In the genomic region with DNA sequence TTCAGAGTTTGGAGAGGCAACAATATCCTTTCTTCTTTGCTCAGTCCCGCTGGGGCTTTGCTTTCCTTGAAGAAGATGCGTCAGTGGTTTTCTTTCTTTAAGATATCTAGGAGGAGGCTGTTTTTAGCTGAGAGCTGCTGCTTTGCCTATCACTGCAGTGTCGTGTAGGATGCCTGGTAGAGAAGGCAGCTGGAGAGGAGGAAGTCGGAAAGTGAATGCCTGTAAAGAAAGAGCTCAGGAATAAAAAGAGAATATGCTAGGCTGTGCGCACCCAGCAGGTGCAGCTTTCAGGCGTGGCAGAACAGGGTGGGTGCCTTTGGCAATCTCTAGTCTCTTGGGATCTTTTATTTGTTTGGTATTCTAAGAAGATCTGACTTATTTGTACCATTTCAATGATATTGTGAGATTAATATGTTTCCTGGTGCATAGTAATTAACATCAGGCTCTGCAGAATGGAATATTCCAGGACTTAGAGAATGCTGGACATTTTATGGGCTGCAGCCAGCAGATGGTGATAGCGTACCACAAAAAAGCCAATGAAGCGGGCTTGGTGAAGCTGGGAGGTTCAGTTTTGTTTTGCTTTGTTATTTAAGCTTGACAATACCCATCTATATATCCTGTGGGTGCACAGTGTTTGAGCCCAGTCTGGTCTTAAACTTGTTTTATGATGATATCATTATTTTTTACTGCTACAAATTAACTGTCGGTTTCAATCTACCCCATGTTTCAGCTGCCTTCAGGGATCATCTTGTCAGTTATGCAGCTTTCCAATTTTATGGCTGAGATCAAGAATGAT, we compare ENCODE assay signal across 8 cellular contexts. TPM values are rescaled to one million over a fixed set of nuclear protein-coding genes. Genes with fewer than 3 reads are reported as not detected.
DNase-seq lines count a peak whose midpoint lies in the region; ATAC-seq, FAIRE-seq and TF ChIP-seq lines count a peak whose summit lies in the region.

No MANE protein-coding gene starts in this region.

- peak; percentile 76 for FAIRE-seq in HepG2 (lab: Jason Lieb, UNC)

- H3K4me2 ChIP-seq in HepG2 (ENCODE audit: low read depth, low read length), result peak overlapping the region; percentile 34; the same call in 1 of the 2 replicates

- DNase-seq in GM12864 (ENCODE audit: low read depth), result no peak
- DNase-seq in NCI-H1048 (lab: John Stamatoyannopoulos, UW), result peak; percentile 33
- DNase-seq in T-helper 9 cell, result peak; percentile 9
- no peak for DNase-seq in coronary artery (ENCODE audit: low spot score)
- peak; percentile 68 for DNase-seq in HepG2 (ENCODE audit: low spot score)
- DNase-seq in stimulated activated CD8-positive, alpha-beta memory T cell treated with anti-CD3 and anti-CD28 coated beads, Interleukin-4, amount 100 ng/mL, for 24 hours (ENCODE audit: low read depth), result peak; percentile 11

- no peak overlapping the region for H3K4me3 ChIP-seq in GM12864 (ENCODE audit: low read depth, low read length)
- H3K4me3 ChIP-seq in coronary artery, result peak overlapping the region; percentile 26
- no peak overlapping the region for H3K4me3 ChIP-seq in HepG2 (replicated peaks in 1 of 3; ENCODE audit: insufficient read depth in 1 of 3, low read depth in 2 of 3, low read length in 3 of 3)

- intact Hi-C loops in HepG2 (cut with micrococcal nuclease; ENCODE audit: unreplicated experiment), result loop anchor here (1.0 to 5.0 kb wide), 7 partner anchors 55 to 930 kb away; no protein-coding TSS in a partner anchor

- no peak overlapping the region for H2AFZ ChIP-seq in HepG2 (ENCODE audit: low read length)

- 0 out of 2 replicates have a peak, but pooled peaks cover 11% of the 10 kb centered on the region for H3K4me1 ChIP-seq in HepG2 (ENCODE audit: insufficient read depth, low read length)

- H3K9ac ChIP-seq in HepG2 (ENCODE audit: insufficient read depth, low read depth, low read length), result no peak overlapping the region

- POLR2A ChIA-PET in HepG2 (lab: Yijun Ruan, JAX), result interaction anchor here (1.8 kb wide), 1 partner anchor 350 kb away, joined by 9 read pairs; no protein-coding TSS in a partner anchor

- no peaks in the 10 kb centered on the region for H3K27me3 ChIP-seq in HepG2 (ENCODE audit: control insufficient read depth in 1 of 2, insufficient read depth in 2 of 2, low read length in 2 of 2)

- H3K79me2 ChIP-seq in HepG2 (ENCODE audit: insufficient read depth, low read length), result no peaks in the 10 kb centered on the region

- TF ChIP-seq CTCF in 22Rv1 (IDR thresholded peaks at IDR 0.05), result peak; percentile 83
- TF ChIP-seq CTCF in GM12864 (IDR thresholded peaks at IDR 0.05; ENCODE audit: low read depth, low read length, missing control alignments), result peak; percentile 66
- peak; percentile 57 for TF ChIP-seq CTCF in coronary artery (IDR thresholded peaks at IDR 0.05)
- TF ChIP-seq CTCF in HepG2 (CRISPR knock-in tag; IDR thresholded peaks at IDR 0.05), result peak; percentile 91

- TF ChIP-seq POLR2A in HepG2 (IDR thresholded peaks at IDR 0.05; ENCODE audit: insufficient read depth in 1 of 2, low read depth in 2 of 2, low read length in 2 of 2), result no peak

- H3K27ac ChIP-seq in 22Rv1, result no peak overlapping the region
- no peak overlapping the region for H3K27ac ChIP-seq in coronary artery
- no peak overlapping the region for H3K27ac ChIP-seq in HepG2 (ENCODE audit: extremely low read length, insufficient read depth, low read length)

- CTCF ChIA-PET in HepG2 (lab: Yijun Ruan, JAX; ENCODE audit: low intra/inter-chr PET ratio, low total read pairs), result interaction anchor here (1.4 to 6.8 kb wide), 5 partner anchors 54 to 474 kb away, joined by 3 to 142 read pairs (median 9); no protein-coding TSS in a partner anchor

- in situ Hi-C loops in HepG2 (cut with HindIII; ENCODE audit: extremely low pct_ligation_motif_present, low pct_unique_long_range_greater_than_20kb), result loop anchor here (5.0 kb wide), 1 partner anchor 350 kb away; no protein-coding TSS in a partner anchor

- no peaks in the 10 kb centered on the region for H3K9me3 ChIP-seq in HepG2 (ENCODE audit: low read length)

- TF ChIP-seq RAD21 in HepG2 (CRISPR knock-in tag; IDR thresholded peaks at IDR 0.05), result peak; percentile 95

- no peak for TF ChIP-seq EP300 in HepG2 (IDR thresholded peaks at IDR 0.05; ENCODE audit: low read depth in 2 of 2, low read length in 2 of 2)
- no peak for TF ChIP-seq EP300 in HepG2 (CRISPR knock-in tag; IDR thresholded peaks at IDR 0.05; ENCODE audit: borderline replicate concordance)

- no peaks in the 10 kb centered on the region for H4K20me1 ChIP-seq in HepG2 (ENCODE audit: insufficient read depth, low read length)

- WGBS in HepG2 (ENCODE audit: low lambda C conversion rate), result 26% methylated on average over 9 of the region's 9 CpGs

- peak; percentile 86 for ATAC-seq in HG02610 (IDR thresholded peaks at IDR 0.05; ENCODE audit: unreplicated experiment)
- peak; percentile 94 for ATAC-seq in HepG2

- no TSS peak for BruUV-seq in HepG2 (replicated peaks; lab: Mats Ljungman, UMichigan)

- H3K36me3 ChIP-seq in HepG2 (replicated peaks in 1 of 2; ENCODE audit: control insufficient read depth in 1 of 2, insufficient read depth in 2 of 2, low read length in 2 of 2), result no peaks in the 10 kb centered on the region

TF ChIP-seq in HepG2, 621 proteins besides CTCF, POLR2A, EP300 and RAD21 (continues in another document):
- TF ChIP-seq ZFX (CRISPR knock-in tag; IDR thresholded peaks at IDR 0.05; ENCODE audit: low read depth), result no peak
- TF ChIP-seq, protein P1, sequence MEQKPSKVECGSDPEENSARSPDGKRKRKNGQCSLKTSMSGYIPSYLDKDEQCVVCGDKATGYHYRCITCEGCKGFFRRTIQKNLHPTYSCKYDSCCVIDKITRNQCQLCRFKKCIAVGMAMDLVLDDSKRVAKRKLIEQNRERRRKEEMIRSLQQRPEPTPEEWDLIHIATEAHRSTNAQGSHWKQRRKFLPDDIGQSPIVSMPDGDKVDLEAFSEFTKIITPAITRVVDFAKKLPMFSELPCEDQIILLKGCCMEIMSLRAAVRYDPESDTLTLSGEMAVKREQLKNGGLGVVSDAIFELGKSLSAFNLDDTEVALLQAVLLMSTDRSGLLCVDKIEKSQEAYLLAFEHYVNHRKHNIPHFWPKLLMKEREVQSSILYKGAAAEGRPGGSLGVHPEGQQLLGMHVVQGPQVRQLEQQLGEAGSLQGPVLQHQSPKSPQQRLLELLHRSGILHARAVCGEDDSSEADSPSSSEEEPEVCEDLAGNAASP (CRISPR knock-in tag; IDR thresholded peaks at IDR 0.05; ENCODE audit: borderline replicate concordance), result no peak
- no peak for TF ChIP-seq ZNF660 (CRISPR knock-in tag; IDR thresholded peaks at IDR 0.05; ENCODE audit: borderline replicate concordance, low read depth)
- TF ChIP-seq NFYC (CRISPR knock-in tag; IDR thresholded peaks at IDR 0.05), result no peak
- TF ChIP-seq GFI1 (CRISPR knock-in tag; IDR thresholded peaks at IDR 0.05; ENCODE audit: borderline replicate concordance), result no peak
- no peak for TF ChIP-seq ZNF556 (CRISPR knock-in tag; IDR thresholded peaks at IDR 0.05; ENCODE audit: borderline replicate concordance)
- TF ChIP-seq ZNF530 (CRISPR knock-in tag; IDR thresholded peaks at IDR 0.05; ENCODE audit: low read depth), result no peak
- TF ChIP-seq, protein P2, sequence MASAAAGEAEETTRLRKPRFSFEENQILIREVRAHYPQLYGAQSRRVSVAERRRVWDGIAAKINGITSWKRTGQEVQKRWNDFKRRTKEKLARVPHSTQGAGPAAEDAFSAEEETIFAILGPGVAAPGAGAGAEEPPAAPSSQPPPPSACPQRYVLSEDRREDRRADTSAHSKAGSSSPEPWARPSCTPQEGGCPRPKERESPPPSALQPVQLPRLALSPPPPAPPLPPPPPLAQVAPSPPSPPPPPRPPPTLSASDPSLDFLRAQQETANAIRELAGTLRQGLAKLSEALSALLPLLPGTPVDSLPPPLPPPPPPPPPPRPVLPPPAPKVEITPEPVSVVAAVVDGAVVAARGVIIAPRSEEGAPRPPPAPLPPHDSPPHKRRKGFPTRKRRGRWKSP (CRISPR knock-in tag; IDR thresholded peaks at IDR 0.05), result no peak
- no peak for TF ChIP-seq FOXO1 (CRISPR knock-in tag; IDR thresholded peaks at IDR 0.05)
- TF ChIP-seq, protein P3, sequence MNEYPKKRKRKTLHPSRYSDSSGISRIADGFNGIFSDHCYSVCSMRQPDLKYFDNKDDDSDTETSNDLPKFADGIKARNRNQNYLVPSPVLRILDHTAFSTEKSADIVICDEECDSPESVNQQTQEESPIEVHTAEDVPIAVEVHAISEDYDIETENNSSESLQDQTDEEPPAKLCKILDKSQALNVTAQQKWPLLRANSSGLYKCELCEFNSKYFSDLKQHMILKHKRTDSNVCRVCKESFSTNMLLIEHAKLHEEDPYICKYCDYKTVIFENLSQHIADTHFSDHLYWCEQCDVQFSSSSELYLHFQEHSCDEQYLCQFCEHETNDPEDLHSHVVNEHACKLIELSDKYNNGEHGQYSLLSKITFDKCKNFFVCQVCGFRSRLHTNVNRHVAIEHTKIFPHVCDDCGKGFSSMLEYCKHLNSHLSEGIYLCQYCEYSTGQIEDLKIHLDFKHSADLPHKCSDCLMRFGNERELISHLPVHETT (CRISPR knock-in tag; conservative IDR thresholded peaks at IDR 0.05), result no peak
- TF ChIP-seq CAMTA2 (CRISPR knock-in tag; IDR thresholded peaks at IDR 0.05; ENCODE audit: borderline replicate concordance), result no peak

RNA-seq across cellular contexts. Expression of a gene that starts 34.9 kb away (rescaled TPM):
- total RNA-seq in HepG2 (2016; rRNA removed; fragmentation: Illumina TruSeq; extraction: Trizol), result 7.6 and 11.2 TPM in 2 replicates
- total RNA-seq in HepG2 (2016; cell fraction: cytosol; rRNA removed; fragmentation: Illumina TruSeq; extraction: Trizol; ENCODE audit: low read depth), result 0.97 and 1.1 TPM in 2 replicates
- 8.2 and 10.1 TPM in 2 replicates for total RNA-seq in HepG2 (2016; cell fraction: insoluble cytoplasmic fraction; rRNA removed; fragmentation: Illumina TruSeq; extraction: Trizol)
- 3.2 and 3.5 TPM in 2 replicates for total RNA-seq in HepG2 (2016; cell fraction: membrane; rRNA removed; fragmentation: Illumina TruSeq; extraction: Trizol)
- 5.9 and 6.7 TPM in 2 replicates for total RNA-seq in HepG2 (2016; cell fraction: nucleus; rRNA removed; fragmentation: Illumina TruSeq; extraction: Trizol)
- 28.1 and 38.8 TPM in 2 replicates for polyA plus RNA-seq in HepG2 (2011; rRNA removed)
- 23.7 and 37.4 TPM in 2 replicates for polyA plus RNA-seq in HepG2 (2011; cell fraction: cytosol; rRNA removed)
- 11.3 and 13.2 TPM in 2 replicates for polyA plus RNA-seq in HepG2 (2011; cell fraction: nucleus; rRNA removed)
- 8.9 and 16.7 TPM in 2 replicates for polyA plus RNA-seq in HepG2 (2012)
- 0.40 and 0.45 TPM in 2 replicates for polyA plus RNA-seq in HepG2 (2016; cell fraction: cytosol; fragmentation: Illumina TruSeq; extraction: Trizol; ENCODE audit: low read depth)
- polyA plus RNA-seq in HepG2 (2016; cell fraction: insoluble cytoplasmic fraction; fragmentation: Illumina TruSeq; extraction: Trizol; ENCODE audit: low read depth), result 10.7 and 12.0 TPM in 2 replicates
- 0.98 and 1.5 TPM in 2 replicates for polyA plus RNA-seq in HepG2 (2016; cell fraction: membrane; fragmentation: Illumina TruSeq; extraction: Trizol; ENCODE audit: low read depth)
- polyA plus RNA-seq in HepG2 (2016; cell fraction: nucleus; fragmentation: Illumina TruSeq; extraction: Trizol; ENCODE audit: insufficient read depth, low read depth), result 5.7 and 6.3 TPM in 2 replicates
- 0.35 and 65.9 TPM in 2 replicates for polyA minus RNA-seq in HepG2 (2011; rRNA and poly(A)+ RNA removed; ENCODE audit: low replicate concordance)
- 29.7 and 43.4 TPM in 2 replicates for polyA minus RNA-seq in HepG2 (2011; cell fraction: cytosol; rRNA and poly(A)+ RNA removed)
- polyA minus RNA-seq in HepG2 (2011; cell fraction: nucleus; rRNA and poly(A)+ RNA removed), result 25.8 and 27.7 TPM in 2 replicates

Comparison
In these comparisons a context has a peak if more than half of its experiments do, and no peak if none do; other contexts are left out.
1. DNase-seq: peak in NCI-H1048 (single experiment), T-helper 9 cell (single experiment), HepG2 (single experiment) and stimulated activated CD8-positive, alpha-beta memory T cell treated with anti-CD3 and anti-CD28 coated beads, Interleukin-4, amount 100 ng/mL, for 24 hours (single experiment); none in GM12864 (single experiment) and coronary artery (single experiment).
2. Peak in every context shown above with its lines, with median percentiles within 50 percentile points of each other: CTCF ChIP-seq.